Comparison of ENCODE assay signal across 8 cellular contexts in the genomic region with DNA sequence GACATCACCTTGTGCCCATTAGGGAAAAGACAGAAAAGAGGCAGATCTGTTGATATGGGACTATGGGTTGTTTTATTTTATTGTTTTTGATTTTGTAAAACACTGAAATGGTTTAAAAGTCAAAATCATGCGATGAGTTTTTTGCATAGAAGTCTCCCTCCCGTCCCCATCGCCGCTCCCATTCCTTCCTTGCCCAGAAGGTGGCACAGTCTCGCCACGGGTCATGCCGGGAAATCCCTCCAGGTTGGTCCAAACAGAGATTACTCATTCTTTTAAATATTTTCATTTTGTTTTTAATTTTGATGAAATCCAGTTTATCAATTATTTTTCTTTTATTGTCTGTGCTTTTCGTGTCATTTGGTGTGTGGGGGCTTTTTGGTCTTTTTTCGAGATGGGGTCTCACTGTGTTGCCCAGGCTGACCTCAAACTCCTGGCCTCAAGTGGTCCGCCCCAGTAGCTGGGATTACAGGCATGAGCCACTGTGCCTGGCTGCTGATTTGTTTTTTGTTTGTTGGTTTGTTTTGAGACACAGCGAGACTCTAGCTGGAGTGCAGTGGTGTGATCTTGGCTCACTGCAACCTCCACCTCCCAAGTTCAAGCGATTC. TPM values are rescaled to one million over a fixed set of nuclear protein-coding genes. Genes with fewer than 3 reads are reported as not detected.
DNase-seq lines count a peak whose midpoint lies in the region; ATAC-seq and TF ChIP-seq lines count a peak whose summit lies in the region.

No MANE protein-coding gene starts in this region.

- no peaks in the 10 kb centered on the region for H3K9me3 ChIP-seq in thyroid gland

- H3K27me3 ChIP-seq in kidney epithelial cell (ENCODE audit: control insufficient read depth, insufficient read depth, low read length) = no peaks in the 10 kb centered on the region
- no peaks in the 10 kb centered on the region for H3K27me3 ChIP-seq in thyroid gland

- no peak overlapping the region for H3K27ac ChIP-seq in thyroid gland

- peak; percentile 55 to 57 for DNase-seq in activated T-cell treated with anti-CD3 and anti-CD28 coated beads, Interleukin-2, amount 50 U/mL, for 48 hours
- DNase-seq in activated T-cell treated with anti-CD3 and anti-CD28 coated beads for 4 hours = no peak
- peak; percentile 29 for DNase-seq in MV-4-11 (lab: John Stamatoyannopoulos, UW)
- peak; percentile 76 for DNase-seq in astrocyte of the hippocampus (ENCODE audit: low read depth, low spot score)
- DNase-seq in kidney epithelial cell (ENCODE audit: low read depth) = no peak
- peak; percentile 49 to 69 for DNase-seq in thyroid gland
- no peak for DNase-seq in cerebellar nuclear complex (lab: John Stamatoyannopoulos, UW)

- no peak overlapping the region for H3K4me3 ChIP-seq in kidney epithelial cell (ENCODE audit: low read depth, low read length)
- no peak overlapping the region for H3K4me3 ChIP-seq in thyroid gland (replicated peaks in 1 of 3)

- no peaks in the 10 kb centered on the region for H3K4me1 ChIP-seq in thyroid gland

- TF ChIP-seq CTCF in kidney epithelial cell (IDR thresholded peaks at IDR 0.05; ENCODE audit: insufficient read depth, low read length, poor library complexity, severe bottlenecking) = peak; percentile 93
- peak in 5 of 6 experiments; percentile 64 to 77 (median 75) for TF ChIP-seq CTCF in thyroid gland (IDR thresholded peaks at IDR 0.05)

- TF ChIP-seq POLR2A in thyroid gland (IDR thresholded peaks at IDR 0.05) = no peak

- no peaks in the 10 kb centered on the region for H3K36me3 ChIP-seq in kidney epithelial cell (ENCODE audit: control insufficient read depth, insufficient read depth, low read length)
- no peaks in the 10 kb centered on the region for H3K36me3 ChIP-seq in thyroid gland

- 56 to 62% methylated on average over 12 of the region's 12 CpGs for WGBS in thyroid gland, 2 donors

- intact Hi-C loops in thyroid gland (cut with DNase I) = loop anchor here (5.0 kb wide), 1 partner anchor 63 kb away; no protein-coding TSS in a partner anchor

- ATAC-seq in GM18870 (IDR thresholded peaks at IDR 0.05; ENCODE audit: unreplicated experiment) = no peak

RNA-seq across cellular contexts. Expression of a gene that starts 9.2 kb away (rescaled TPM):
- total RNA-seq in kidney epithelial cell (28.8 and 34.4 TPM in 2 replicates), thyroid gland (10 to 100 TPM; 23.5 to 44.0 (median 27.9) TPM)

RNA-seq across cellular contexts. Expression of a gene that starts 26.8 kb away (rescaled TPM):
- total RNA-seq in kidney epithelial cell (333 and 367 TPM in 2 replicates), thyroid gland (100 to 1,000 TPM in 2 of 4 donors, 10 to 100 TPM in 2; 55.2 to 203 (median 140) TPM)

RNA-seq across cellular contexts. Expression of a gene that starts 36.3 kb away (rescaled TPM):
- 637 and 822 TPM in 2 replicates for total RNA-seq in kidney epithelial cell
- 1 to 10 TPM in 3 of 4 donors, not detected in 1; 3.7 to 9.9 (median 5.1) TPM for total RNA-seq in thyroid gland

RNA-seq across cellular contexts. Expression of a gene that starts 47.8 kb away (rescaled TPM):
- 0.08 and 0.14 TPM in 2 replicates for total RNA-seq in kidney epithelial cell
- total RNA-seq in thyroid gland = 1 to 10 TPM; 1.1 to 7.1 (median 2.2) TPM

Comparison
In these comparisons a context has a peak if more than half of its experiments do, and no peak if none do; other contexts are left out.
1. DNase-seq: peak in activated T-cell treated with anti-CD3 and anti-CD28 coated beads, Interleukin-2, amount 50 U/mL, for 48 hours (2 of 2), MV-4-11 (single experiment), astrocyte of the hippocampus (single experiment) and thyroid gland (2 of 2); none in activated T-cell treated with anti-CD3 and anti-CD28 coated beads for 4 hours (single experiment), kidney epithelial cell (single experiment) and cerebellar nuclear complex (0 of 2).
2. RNA of a gene that starts 36.3 kb away (total RNA-seq): 637 to 822 TPM in kidney epithelial cell; 3.7 to 9.9 TPM in thyroid gland; every median in the first group is over 10 times any median in the second.